10 cellular contexts compared by ENCODE assay signal in the genomic region with DNA sequence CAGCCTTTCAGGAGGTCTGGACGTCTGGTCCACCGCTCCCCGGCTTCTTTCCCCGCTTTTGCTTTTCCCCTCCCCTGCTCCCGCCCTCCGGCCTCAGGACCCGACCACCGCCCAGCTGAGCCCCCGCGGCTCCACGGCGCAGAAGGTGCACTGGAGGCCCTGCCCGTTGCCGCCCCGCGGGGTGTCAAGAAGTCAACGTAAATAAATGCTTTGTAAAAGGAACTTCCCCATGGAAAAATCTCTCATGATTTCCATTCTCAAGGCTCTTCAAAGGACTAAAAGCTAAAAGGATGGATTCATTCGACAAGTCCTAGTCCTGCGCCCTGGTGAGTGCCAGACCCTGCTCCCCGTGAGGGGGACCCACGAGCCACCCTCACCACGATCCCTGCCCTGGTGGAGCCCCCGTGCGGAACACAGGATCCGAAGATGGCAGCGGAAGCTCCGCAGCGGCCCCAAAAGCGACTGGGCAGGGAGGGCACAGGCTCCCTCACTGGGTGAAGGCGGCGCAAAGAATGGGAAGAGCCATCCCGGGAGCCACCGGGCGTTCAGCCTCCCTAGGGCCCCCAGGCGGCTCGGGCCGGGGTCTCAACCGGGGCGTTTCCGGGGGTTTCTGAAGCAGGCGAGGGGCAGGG. TPM values are rescaled to one million over a fixed set of nuclear protein-coding genes. Genes with fewer than 3 reads are reported as not detected.
DNase-seq lines count a peak whose midpoint lies in the region; ATAC-seq, FAIRE-seq and TF ChIP-seq lines count a peak whose summit lies in the region.
"Not testable (repeated sequence)": the region's sequence is repeated elsewhere in the genome, so short reads cannot be mapped to it uniquely, and the experiment has no call there.
"Had no signal": no experiment of that assay in that cellular context is flagged by ENCODE, and none has a peak within 500 bp of the region (broad histone marks: within the 10 kb centered on the region; RNA-seq: fewer than 3 reads in every experiment).

No MANE protein-coding gene starts in this region.

- H3K9me2 ChIP-seq in PC-3 (replicated peaks; ENCODE audit: low read length): not testable (repeated sequence)

- ATAC-seq in PC-3; activated CD8-positive, alpha-beta T cell treated with anti-CD3 and anti-CD28 coated beads, Interleukin-2, amount 10 ng/mL, durations not matched to agents 7 days and 5 days; GM12878: not testable (repeated sequence)

- not testable (repeated sequence) for H3K9me3 ChIP-seq in PC-3 (ENCODE audit: low read length); GM12878 (replicated peaks; ENCODE audit: control insufficient read depth, insufficient read depth, low read length)

- H3K9ac ChIP-seq in PC-3 (ENCODE audit: low read length); GM12878 (ENCODE audit: control insufficient read depth, insufficient read depth, low read length): not testable (repeated sequence)

- H3K4me1 ChIP-seq in PC-3 (ENCODE audit: insufficient read depth, low read length); GM12878 (ENCODE audit: control insufficient read depth, insufficient read depth, low read length): not testable (repeated sequence)

- 0 out of 2 replicates have a peak, but pooled peaks have one; percentile 16 for TF ChIP-seq CTCF in PC-3 (conservative IDR thresholded peaks at IDR 0.05; ENCODE audit: low read depth, low read length)
- not testable (repeated sequence) for TF ChIP-seq CTCF in GM12878 (IDR thresholded peaks at IDR 0.05 in 2 of 3, conservative IDR thresholded peaks at IDR 0.05 in 1 of 3; ENCODE audit: control insufficient read depth in 2 of 3, extremely low read depth in 1 of 3, insufficient read depth in 1 of 3, low read depth in 3 of 3, low read length in 3 of 3); foreskin fibroblast (IDR thresholded peaks at IDR 0.05; ENCODE audit: low read depth, low read length); retinal pigment epithelial cell (conservative IDR thresholded peaks at IDR 0.05; ENCODE audit: low read depth, low read length)
- TF ChIP-seq CTCF in type B pancreatic cell (conservative IDR thresholded peaks at IDR 0.05): peak; percentile 48

- peak overlapping the region; percentile 75 for H3K4me3 Mint-ChIP-seq in activated CD8-positive, alpha-beta T cell treated with anti-CD3 and anti-CD28 coated beads, Interleukin-2, amount 10 ng/mL, durations not matched to agents 7 days and 5 days
- peak overlapping the region; percentile 89 for H3K4me3 Mint-ChIP-seq in type B pancreatic cell

- not testable (repeated sequence) for H3K36me3 ChIP-seq in PC-3 (ENCODE audit: low read depth, low read length); GM12878 (ENCODE audit: control insufficient read depth in 2 of 2, insufficient read depth in 2 of 2, low read length in 1 of 2)

- H2AFZ ChIP-seq in PC-3 (ENCODE audit: low read length) (peak overlapping the region; percentile 64; the same call in 1 of the 2 replicates), GM12878 (ENCODE audit: control insufficient read depth, low read depth, low read length) (peak overlapping the region; percentile 75)

- SMC1A ChIA-PET in GM12878 (lab: Charles Lee; ENCODE audit: uncharacterized antibody, unreplicated experiment): not testable (repeated sequence)

- H3K27ac ChIP-seq in PC-3 (ENCODE audit: low read length); GM12878 (ENCODE audit: control insufficient read depth, insufficient read depth): not testable (repeated sequence)

- RAD21 ChIA-PET in GM12878 (lab: Charles Lee; ENCODE audit: unreplicated experiment): not testable (repeated sequence)

- not testable (repeated sequence) for TF ChIP-seq EP300 in GM12878 (IDR thresholded peaks at IDR 0.05; ENCODE audit: borderline replicate concordance in 1 of 2, control insufficient read depth in 1 of 2, low read depth in 2 of 2, low read length in 2 of 2)

- H3K79me2 ChIP-seq in PC-3 (ENCODE audit: low read length); GM12878 (ENCODE audit: control insufficient read depth, insufficient read depth, low read length): not testable (repeated sequence)

- H3K4me3 ChIP-seq in PC-3 (ENCODE audit: low read length): peak overlapping the region; percentile 67
- H3K4me3 ChIP-seq in GM12878: peak overlapping the region; percentile 52; the same call in 1 of the 2 replicates
- H3K4me3 ChIP-seq in foreskin fibroblast (ENCODE audit: low read depth in 1 of 2, low read length in 2 of 2): peak overlapping the region; percentile 38 to 50
- peak overlapping the region; percentile 45 for H3K4me3 ChIP-seq in retinal pigment epithelial cell (ENCODE audit: low read length)

- not testable (repeated sequence) for H3K27me3 ChIP-seq in PC-3 (ENCODE audit: low read length); GM12878 (replicated peaks in 1 of 2; ENCODE audit: control insufficient read depth in 2 of 2, insufficient read depth in 2 of 2, low read length in 1 of 2)

- not testable (repeated sequence) for BruUV-seq in PC-3 (replicated peaks; lab: Mats Ljungman, UMichigan); GM12878 (replicated peaks; lab: Mats Ljungman, UMichigan)

- H4K20me1 ChIP-seq in PC-3 (ENCODE audit: low read length); GM12878 (ENCODE audit: control insufficient read depth, insufficient read depth): not testable (repeated sequence)

- not testable (repeated sequence) for H3K27ac Mint-ChIP-seq in activated CD8-positive, alpha-beta T cell treated with anti-CD3 and anti-CD28 coated beads, Interleukin-2, amount 10 ng/mL, durations not matched to agents 7 days and 5 days
- peak overlapping the region; percentile 90 for H3K27ac Mint-ChIP-seq in type B pancreatic cell

- not testable (repeated sequence) for TF ChIP-seq POLR2A in GM12878 (IDR thresholded peaks at IDR 0.05; ENCODE audit: low read depth, low read length)

- CTCF ChIA-PET in PC-3 (lab: Charles Lee); activated CD8-positive, alpha-beta T cell treated with anti-CD3 and anti-CD28 coated beads, Interleukin-2, amount 10 ng/mL, durations not matched to agents 7 days and 5 days (lab: Charles Lee); GM12878 (lab: Yijun Ruan, JAX): not testable (repeated sequence)

- WGBS in GM12878 (ENCODE audit: insufficient coverage, insufficient replicate concordance, low lambda C conversion rate, missing lambda C conversion rate): 2% methylated on average over 6 of the region's 41 CpGs

- not testable (repeated sequence) for H3K9me3 Mint-ChIP-seq in activated CD8-positive, alpha-beta T cell treated with anti-CD3 and anti-CD28 coated beads, Interleukin-2, amount 10 ng/mL, durations not matched to agents 7 days and 5 days (ENCODE audit: insufficient read depth); type B pancreatic cell

- H3F3A ChIP-seq in PC-3 (ENCODE audit: low read length, unreplicated experiment): not testable (repeated sequence)

- POLR2A ChIA-PET in PC-3 (lab: Charles Lee; ENCODE audit: unreplicated experiment); activated CD8-positive, alpha-beta T cell treated with anti-CD3 and anti-CD28 coated beads, Interleukin-2, amount 10 ng/mL, durations not matched to agents 7 days and 5 days (lab: Charles Lee); GM12878 (lab: Charles Lee): not testable (repeated sequence)

- peak overlapping the region; percentile 75 for H3K4me2 ChIP-seq in PC-3 (ENCODE audit: low read length)
- not testable (repeated sequence) for H3K4me2 ChIP-seq in GM12878 (ENCODE audit: control insufficient read depth, insufficient read depth)

- FAIRE-seq in GM12878 (lab: Jason Lieb, UNC): not testable (repeated sequence)

- peak; percentile 27 for DNase-seq in ELR (ENCODE audit: low read depth)
- DNase-seq in PC-3: peak; percentile 11
- peak; percentile 31 for DNase-seq in activated CD8-positive, alpha-beta T cell treated with anti-CD3 and anti-CD28 coated beads, Interleukin-2, amount 10 ng/mL, durations not matched to agents 7 days and 5 days
- DNase-seq in GM12878 (ENCODE audit: low read depth, low spot score); retinal pigment epithelial cell (ENCODE audit: low read depth); type B pancreatic cell (ENCODE audit: extremely low spot score, unreplicated experiment): not testable (repeated sequence)
- DNase-seq in foreskin fibroblast: peak; percentile 12 to 60
- DNase-seq in lung microvascular endothelial cell (ENCODE audit: low read depth in 2 of 2): peak; percentile 0

- not testable (repeated sequence) for TF ChIP-seq RAD21 in GM12878 (IDR thresholded peaks at IDR 0.05; ENCODE audit: insufficient read depth, low read depth, low read length)

- not testable (repeated sequence) for H3K4me1 Mint-ChIP-seq in activated CD8-positive, alpha-beta T cell treated with anti-CD3 and anti-CD28 coated beads, Interleukin-2, amount 10 ng/mL, durations not matched to agents 7 days and 5 days (ENCODE audit: low read depth); type B pancreatic cell (ENCODE audit: unreplicated experiment)

- not testable (repeated sequence) for H3K36me3 Mint-ChIP-seq in activated CD8-positive, alpha-beta T cell treated with anti-CD3 and anti-CD28 coated beads, Interleukin-2, amount 10 ng/mL, durations not matched to agents 7 days and 5 days (ENCODE audit: low read depth); type B pancreatic cell

- intact Hi-C loops in PC-3 (cut with micrococcal nuclease); GM12878 (cut with micrococcal nuclease; ENCODE audit: unreplicated experiment): not testable (repeated sequence)

- in situ Hi-C loops in GM12878 (cut with MboI): not testable (repeated sequence)

- not testable (repeated sequence) for H3K27me3 Mint-ChIP-seq in activated CD8-positive, alpha-beta T cell treated with anti-CD3 and anti-CD28 coated beads, Interleukin-2, amount 10 ng/mL, durations not matched to agents 7 days and 5 days (ENCODE audit: low read depth); type B pancreatic cell

RNA-seq across cellular contexts. Expression of a gene that starts 45.1 kb away (rescaled TPM):
- total RNA-seq in PC-3 (2014; rRNA removed) (not detected in 2 replicates), GM12878 (2014; rRNA removed) (not detected in 2 replicates), GM12878 (2014; rRNA removed; fragmentation: Illumina TruSeq; extraction: Trizol) (not detected in 2 replicates), GM12878 (2021) (not detected in 2 replicates), lung microvascular endothelial cell (not detected in 2 replicates), type B pancreatic cell (ENCODE audit: low replicate concordance) (not detected in 2 replicates)
- total RNA-seq in activated CD8-positive, alpha-beta T cell treated with anti-CD3 and anti-CD28 coated beads, Interleukin-2, amount 10 ng/mL, durations not matched to agents 7 days and 5 days: not detected
- total RNA-seq in GM12878 (2013; cell fraction: nucleolus; rRNA removed): not detected in 2 replicates
- not detected for polyA plus RNA-seq in GM12878 (2011; ENCODE audit: low read depth)
- polyA plus RNA-seq in GM12878 (2011; rRNA removed) (not detected in 2 replicates), GM12878 (2014; fragmentation: Illumina TruSeq; extraction: Trizol) (not detected in 2 replicates), GM12878 (2014; fragmentation: Nextera tagmentation; extraction: Ambion mirVana) (not detected), GM12878 (2014; rRNA removed) (not detected in 2 replicates), GM12878 (2016; fragmentation: Nextera tagmentation; extraction: Ambion mirVana) (not detected)
- polyA plus RNA-seq in GM12878 (2011; cell fraction: cytosol; rRNA removed): not detected in 2 replicates
- not detected in 2 replicates for polyA plus RNA-seq in GM12878 (2011; cell fraction: nucleus; rRNA removed)
- not detected in 2 replicates for polyA plus RNA-seq in GM12878 (2012)
- not detected in 2 replicates for polyA minus RNA-seq in GM12878 (2011; rRNA and poly(A)+ RNA removed)
- polyA minus RNA-seq in GM12878 (2011; cell fraction: cytosol; rRNA and poly(A)+ RNA removed): not detected in 2 replicates
- polyA minus RNA-seq in GM12878 (2011; cell fraction: nucleus; rRNA and poly(A)+ RNA removed): not detected in 2 replicates
- total RNA-seq: occipital lobe, urinary bladder had no signal
- polyA plus RNA-seq: urinary bladder had no signal
